15 cellular contexts compared by ENCODE assay signal in genomic region chrX:101693476-101693875, GRCh38. TPM values are rescaled to one million over a fixed set of nuclear protein-coding genes. Genes with fewer than 3 reads are reported as not detected.
A peak's percentile ranks its signal among the peaks of the same experiment; 100 is the strongest.
DNase-seq lines count a peak whose midpoint lies in the region; ATAC-seq, FAIRE-seq and TF ChIP-seq lines count a peak whose summit lies in the region.
"Had no signal": no experiment of that assay in that cellular context is flagged by ENCODE, and none has a peak within 500 bp of the region (broad histone marks: within the 10 kb centered on the region; RNA-seq: fewer than 3 reads in every experiment).

No MANE protein-coding gene starts in this region.

- no peak overlapping the region for H2AFZ ChIP-seq in H1 (ENCODE audit: low read length)

- no peak overlapping the region for H3K56ac ChIP-seq in H1 (replicated peaks; ENCODE audit: insufficient read length, low read depth, low read length)

- H2BK120ac ChIP-seq in H1 (replicated peaks; ENCODE audit: low read depth, low read length): no peak overlapping the region

- H4K5ac ChIP-seq in H1 (ENCODE audit: insufficient read length, low read depth, low read length): no peak overlapping the region

- H3K4me1 ChIP-seq in H1 (replicated peaks in 1 of 4; ENCODE audit: control insufficient read depth in 3 of 4, insufficient read depth in 4 of 4, low read length in 3 of 4) (no peaks in the 10 kb centered on the region), breast epithelium (no peaks in the 10 kb centered on the region)
- H3K4me1 ChIP-seq: sigmoid colon had no signal

- TF ChIP-seq CTCF in H1 (IDR thresholded peaks at IDR 0.05; ENCODE audit: control extremely low read depth in 1 of 3, insufficient read depth in 1 of 3, low read depth in 1 of 3, low read length in 3 of 3) (no peak), breast epithelium (IDR thresholded peaks at IDR 0.05) (no peak)

- H3K9ac ChIP-seq in H1 (replicated peaks in 1 of 4; ENCODE audit: extremely low read depth in 1 of 4, low read depth in 3 of 4, low read length in 3 of 4): no peak overlapping the region

- H3K23me2 ChIP-seq in H1 (ENCODE audit: low read depth, low read length): no peaks in the 10 kb centered on the region

- CTCF ChIA-PET in H1 (lab: Charles Lee; ENCODE audit: partially characterized antibody): no interaction called here

- no peak overlapping the region for H2BK20ac ChIP-seq in H1 (ENCODE audit: low read length)

- ATAC-seq in GM18873 (IDR thresholded peaks at IDR 0.05; ENCODE audit: low FRiP score, unreplicated experiment) (peak; percentile 79), GM21576 (IDR thresholded peaks at IDR 0.05; ENCODE audit: unreplicated experiment) (peak; percentile 80), HG03159 (IDR thresholded peaks at IDR 0.05; ENCODE audit: unreplicated experiment) (peak; percentile 85)
- ATAC-seq: PC-3 had no signal

- H4K20me1 ChIP-seq in H1 (replicated peaks in 1 of 2; ENCODE audit: control insufficient read depth in 1 of 2, insufficient read depth in 2 of 2, low read length in 2 of 2): no peaks in the 10 kb centered on the region

- WGBS in H1 (ENCODE audit: extremely low coverage in 1 of 2, insufficient coverage in 1 of 2, insufficient read length in 1 of 2, insufficient replicate concordance in 2 of 2, low coverage in 1 of 2, low lambda C conversion rate in 2 of 2, missing lambda C conversion rate in 1 of 2), 2 experiments: 89% methylated on average over 4 of the region's 4 CpGs; no CpG with 5 or more reads in 1 of the 2 experiments

- no peaks in the 10 kb centered on the region for H3K27me3 ChIP-seq in H1 (replicated peaks in 1 of 4; ENCODE audit: control insufficient read depth in 3 of 4, extremely low read depth in 1 of 4, insufficient read depth in 3 of 4, low read length in 3 of 4)
- H3K27me3 ChIP-seq in breast epithelium: peaks cover 0 to 60% of the 10 kb centered on the region in 2 donors
- H3K27me3 ChIP-seq: cardiac muscle cell, sigmoid colon had no signal

- no peak overlapping the region for H2BK12ac ChIP-seq in H1 (ENCODE audit: low read depth, low read length)

- no peak overlapping the region for H3K4me3 ChIP-seq in H1 (ENCODE audit: extremely low read depth in 1 of 4, insufficient read depth in 2 of 4, low read depth in 3 of 4, low read length in 4 of 4)
- H3K4me3 ChIP-seq in breast epithelium: no peak overlapping the region
- H3K4me3 ChIP-seq: cardiac muscle cell, sigmoid colon had no signal

- no peak overlapping the region for H3K4me2 ChIP-seq in H1 (ENCODE audit: insufficient read depth in 1 of 2, low read depth in 2 of 2, low read length in 2 of 2)

- H3K9me3 ChIP-seq in H1 (ENCODE audit: insufficient read depth in 2 of 2, low read depth in 1 of 2, low read length in 1 of 2): no peaks in the 10 kb centered on the region
- no peaks in the 10 kb centered on the region for H3K9me3 ChIP-seq in breast epithelium
- H3K9me3 ChIP-seq: sigmoid colon had no signal

- intact Hi-C loops in breast epithelium (cut with DNase I; ENCODE audit: low total_unique reads): no loop called here

- no peak overlapping the region for H2BK5ac ChIP-seq in H1 (ENCODE audit: low read depth, low read length)

- no peak overlapping the region for H4K91ac ChIP-seq in H1 (replicated peaks; ENCODE audit: insufficient read length, low read length)

- H3K23ac ChIP-seq in H1 (ENCODE audit: insufficient read length): no peak overlapping the region

- TF ChIP-seq EP300 in H1 (IDR thresholded peaks at IDR 0.05; ENCODE audit: borderline replicate concordance in 1 of 2, low read depth in 2 of 2, low read length in 2 of 2): no peak

- H3K36me3 ChIP-seq in H1 (ENCODE audit: control insufficient read depth in 2 of 4, insufficient read depth in 4 of 4, low read length in 3 of 4) (no peaks in the 10 kb centered on the region), breast epithelium (no peaks in the 10 kb centered on the region)
- H3K36me3 ChIP-seq: cardiac muscle cell, sigmoid colon had no signal

- no peak overlapping the region for H2BK15ac ChIP-seq in H1 (ENCODE audit: low read length)

- no peaks in the 10 kb centered on the region for H3K79me1 ChIP-seq in H1 (ENCODE audit: low read depth, low read length)

- H2AK5ac ChIP-seq in H1 (ENCODE audit: low read depth, low read length): no peak overlapping the region

- POLR2A ChIA-PET in H1 (lab: Charles Lee; ENCODE audit: partially characterized antibody): no interaction called here

- H3K4ac ChIP-seq in H1 (replicated peaks; ENCODE audit: insufficient read length, low read depth, low read length): no peak overlapping the region

- H3K79me2 ChIP-seq in H1 (ENCODE audit: control insufficient read depth in 1 of 2, insufficient read depth in 2 of 2, low read length in 2 of 2): no peaks in the 10 kb centered on the region

- DNase-seq in H1 (ENCODE audit: low read depth in 1 of 2, low spot score in 2 of 2): no peak
- DNase-seq in DMS153 (lab: John Stamatoyannopoulos, UW): no peak
- no peak for DNase-seq in activated gamma-delta T cell treated with Interleukin-2 at 50 U/mL for 16 hours
- DNase-seq in SHP77 (lab: John Stamatoyannopoulos, UW): no peak
- DNase-seq in breast epithelium (ENCODE audit: low spot score in 2 of 2): no peak
- DNase-seq: activated CD4-positive, alpha-beta T cell treated with anti-CD3 and anti-CD28 coated beads, Interleukin-2, amount 10 ng/mL, durations not matched to agents 7 days and 5 days; NCI-H2227 treated with DMSO at 0.1 percent for 48 hours; nephron progenitor cell; PC-3; sigmoid colon had no signal

- FAIRE-seq in H1 (lab: Jason Lieb, UNC): peak; percentile 52
- FAIRE-seq: endothelial cell of umbilical vein had no signal

- H4K8ac ChIP-seq in H1 (ENCODE audit: extremely low read depth, insufficient read depth, low read length): no peak overlapping the region

- TF ChIP-seq POLR2A in H1 (IDR thresholded peaks at IDR 0.05; ENCODE audit: control extremely low read depth in 1 of 2, low read depth in 2 of 2, low read length in 2 of 2) (no peak), breast epithelium (IDR thresholded peaks at IDR 0.05) (no peak)

- no peak overlapping the region for H3K18ac ChIP-seq in H1 (ENCODE audit: extremely low read depth, low read length)

- TF ChIP-seq RAD21 in H1 (IDR thresholded peaks at IDR 0.05 in 1 of 2, conservative IDR thresholded peaks at IDR 0.05 in 1 of 2; ENCODE audit: low read depth in 2 of 2, low read length in 2 of 2): no peak

- no peak overlapping the region for H3K27ac ChIP-seq in H1 (ENCODE audit: low read depth, low read length)
- no peak overlapping the region for H3K27ac ChIP-seq in breast epithelium
- H3K27ac ChIP-seq: cardiac muscle cell, sigmoid colon had no signal

- no peak overlapping the region for H3K14ac ChIP-seq in H1 (ENCODE audit: insufficient read length)

TF ChIP-seq in H1, 55 proteins besides CTCF, POLR2A, EP300 and RAD21:
- no peak for TF ChIP-seq CTBP2 (IDR thresholded peaks at IDR 0.05; ENCODE audit: borderline replicate concordance, insufficient read depth, insufficient read length, low read length)

RNA-seq across cellular contexts. Expression of gene ARMCX2, which starts 33.8 kb away (rescaled TPM):
- 110 and 113 TPM in 2 replicates for total RNA-seq in H1 (2021; fragmentation: NEBNext Ultra II Directional; extraction: Animal tissue kit (Norgen Biotek cat#: 25700))
- 39.7 and 39.9 TPM in 2 replicates for polyA plus RNA-seq in H1 (2011; rRNA removed)
- 61.2 TPM for polyA plus RNA-seq in H1 (2011; cell fraction: cytosol; rRNA removed)
- 121 TPM for polyA plus RNA-seq in H1 (2011; cell fraction: nucleus; rRNA removed)
- 93.8 to 114 TPM (median 106 TPM) in 4 replicates for polyA plus RNA-seq in H1 (2012, experiment 1 of 2)
- 37.6 TPM for polyA plus RNA-seq in H1 (2012, experiment 2 of 2)
- polyA plus RNA-seq in H1 (2013, experiment 1 of 2): 69.2 TPM
- polyA plus RNA-seq in H1 (2013, experiment 2 of 2): 70.1 TPM
- polyA minus RNA-seq in H1 (2011; rRNA and poly(A)+ RNA removed): 87.8 and 104 TPM in 2 replicates
- 38.1 TPM for polyA minus RNA-seq in H1 (2011; cell fraction: cytosol; rRNA and poly(A)+ RNA removed)
- 35.1 TPM for polyA minus RNA-seq in H1 (2011; cell fraction: nucleus; rRNA and poly(A)+ RNA removed)
- total RNA-seq in breast epithelium: 10 to 100 TPM; 13.4 to 40.2 (median 40.0) TPM
